Comparison of ENCODE assay signal across 2 cellular contexts in genomic region chr15:47340576-47340920, GRCh38.
TF ChIP-seq lines count a peak whose summit lies in the region.

No MANE protein-coding gene starts in this region.

TF ChIP-seq in IMR-90, 13 proteins besides CTCF, POLR2A, EP300 and RAD21 (continued from another document):
- TF ChIP-seq USF2 (IDR thresholded peaks at IDR 0.05; ENCODE audit: low read depth, low read length) (no peak), MXI1 (IDR thresholded peaks at IDR 0.05; ENCODE audit: borderline replicate concordance, low read depth, low read length) (no peak), SMC3 (IDR thresholded peaks at IDR 0.05; ENCODE audit: low read depth, low read length) (no peak), CHD1 (IDR thresholded peaks at IDR 0.05; ENCODE audit: low read depth, low read length) (no peak)

TF ChIP-seq in neural cell, 6 proteins besides CTCF, POLR2A, EP300 and RAD21 (continued from another document):
- TF ChIP-seq REST (IDR thresholded peaks at IDR 0.05; ENCODE audit: borderline replicate concordance) (no peak), MXI1 (conservative IDR thresholded peaks at IDR 0.05; ENCODE audit: poor library complexity, severe bottlenecking) (no peak), EZH2 (IDR thresholded peaks at IDR 0.05; ENCODE audit: borderline replicate concordance, insufficient read depth, low read length, poor library complexity, severe bottlenecking) (no peak), TAF1 (IDR thresholded peaks at IDR 0.05; ENCODE audit: low read depth) (no peak), POLR2AphosphoS5 (IDR thresholded peaks at IDR 0.05) (no peak)
